17 cellular contexts compared by ENCODE assay signal in the genomic region with DNA sequence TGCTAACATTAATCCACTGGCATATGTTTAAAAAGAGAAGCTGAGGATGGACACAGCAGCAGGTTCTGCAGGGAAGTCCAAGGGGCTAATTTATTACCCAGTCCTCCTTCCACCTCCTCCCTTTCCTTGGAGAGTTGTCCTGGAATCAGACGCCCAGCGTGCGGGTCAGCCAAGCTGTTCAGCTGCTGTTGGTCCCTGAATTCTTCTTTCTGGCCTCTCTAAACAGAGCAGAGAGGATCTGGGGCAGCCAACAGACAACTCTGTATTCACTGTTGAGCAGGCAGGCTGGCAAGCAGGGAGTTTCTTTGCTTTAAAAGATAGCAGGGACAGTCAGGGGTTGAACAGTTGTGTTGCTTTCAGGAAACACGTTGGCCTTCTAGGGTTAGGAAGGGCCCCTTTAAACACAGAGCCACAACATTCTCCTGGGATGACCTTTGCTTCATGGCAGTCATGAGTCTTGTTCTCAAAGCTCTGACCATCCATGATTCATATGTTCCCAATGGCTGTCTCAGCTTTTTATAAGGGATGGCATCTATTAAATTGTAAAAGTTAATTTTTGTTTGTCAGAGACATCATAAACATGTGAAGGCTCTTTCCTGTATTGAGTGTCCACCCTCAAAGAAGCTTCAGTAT.
DNase-seq lines count a peak whose midpoint lies in the region; ATAC-seq and TF ChIP-seq lines count a peak whose summit lies in the region.
"Had no signal": no experiment of that assay in that cellular context is flagged by ENCODE, and none has a peak within 500 bp of the region (broad histone marks: within the 10 kb centered on the region; RNA-seq: fewer than 3 reads in every experiment).

No MANE protein-coding gene starts in this region.

- H3K79me2 ChIP-seq in ACC112 (ENCODE audit: control insufficient read depth, insufficient read depth, low read length, unreplicated experiment): no peaks in the 10 kb centered on the region
- H3K79me2 ChIP-seq in PC-3 (ENCODE audit: low read length): no peaks in the 10 kb centered on the region

- no peak overlapping the region for H3K9ac ChIP-seq in PC-3 (ENCODE audit: low read length)

- POLR2A ChIA-PET in PC-3 (lab: Charles Lee; ENCODE audit: unreplicated experiment): no interaction called here

- no peaks in the 10 kb centered on the region for H4K20me1 ChIP-seq in PC-3 (ENCODE audit: low read length)

- no peaks in the 10 kb centered on the region for H3K9me3 ChIP-seq in PC-3 (ENCODE audit: low read length)
- H3K9me3 ChIP-seq: A549 had no signal

- no TSS peak for BruUV-seq in PC-3 (replicated peaks; lab: Mats Ljungman, UMichigan)

- peak; percentile 11 for DNase-seq in PC-3
- peak; percentile 25 for DNase-seq in fibroblast of the aortic adventitia (ENCODE audit: low read depth)
- DNase-seq in non-pigmented ciliary epithelial cell (ENCODE audit: low read depth): peak; percentile 13
- DNase-seq in cortex of kidney (lab: John Stamatoyannopoulos, UW): no peak
- DNase-seq in NCI-H1694 (lab: John Stamatoyannopoulos, UW): no peak
- DNase-seq: activated CD8-positive, alpha-beta memory T cell treated with anti-CD3 and anti-CD28 coated beads, Interleukin-2, amount 10 ng/mL, durations not matched to agents 7 days and 5 days; activated naive CD4-positive, alpha-beta T cell treated with anti-CD3 and anti-CD28 coated beads, Interleukin-2, amount 50 U/mL, for 16 hours; dermis blood vessel endothelial cell; NCI-H2029; NCI-H774; SIG-M5; stimulated activated CD8-positive, alpha-beta memory T cell treated with anti-CD3 and anti-CD28 coated beads, Interleukin-4, amount 100 ng/mL, for 48 hours had no signal

- H3K27ac ChIP-seq in ACC112 (ENCODE audit: low read depth, low read length) (no peak overlapping the region), PC-3 (ENCODE audit: low read length) (no peak overlapping the region)
- H3K27ac ChIP-seq: A549, foreskin keratinocyte had no signal

- 0 out of 2 replicates have a peak, but pooled peaks cover 3% of the 10 kb centered on the region for H3K27me3 ChIP-seq in ACC112 (ENCODE audit: insufficient read depth, low read length)
- H3K27me3 ChIP-seq in PC-3 (ENCODE audit: low read length): no peaks in the 10 kb centered on the region

- H2AFZ ChIP-seq in ACC112 (ENCODE audit: low read length, unreplicated experiment): peak overlapping the region; percentile 26
- H2AFZ ChIP-seq in PC-3 (ENCODE audit: low read length): no peak overlapping the region

- H3K36me3 ChIP-seq in ACC112 (ENCODE audit: insufficient read depth, low read length): no peaks in the 10 kb centered on the region
- H3K36me3 ChIP-seq in PC-3 (ENCODE audit: low read depth, low read length): no peaks in the 10 kb centered on the region

- no peak overlapping the region for H3K4me2 ChIP-seq in PC-3 (ENCODE audit: low read length)
- H3K4me2 ChIP-seq: A549 had no signal

- H3K4me3 ChIP-seq in ACC112 (ENCODE audit: low read depth, low read length) (no peak overlapping the region), PC-3 (ENCODE audit: low read length) (no peak overlapping the region), fibroblast of the aortic adventitia (ENCODE audit: low read depth, low read length) (no peak overlapping the region)
- H3K4me3 ChIP-seq: A549 had no signal

- no peaks in the 10 kb centered on the region for H3F3A ChIP-seq in PC-3 (ENCODE audit: low read length, unreplicated experiment)

- intact Hi-C loops in PC-3 (cut with micrococcal nuclease): loop anchor here (5.0 kb wide), 2 partner anchors 58 to 217 kb away; partner anchors contain the start of gene CREB5

- no peak for TF ChIP-seq CTCF in PC-3 (conservative IDR thresholded peaks at IDR 0.05; ENCODE audit: low read depth, low read length)
- no peak for TF ChIP-seq CTCF in fibroblast of the aortic adventitia (IDR thresholded peaks at IDR 0.05; ENCODE audit: insufficient read depth, low read length)

- CTCF ChIA-PET in PC-3 (lab: Charles Lee): no interaction called here

- H3K9me2 ChIP-seq in PC-3 (replicated peaks; ENCODE audit: low read length): no peaks in the 10 kb centered on the region

- ATAC-seq in PC-3 (no peak; the same call in 1 of the 2 replicates), HG02884 (IDR thresholded peaks at IDR 0.05; ENCODE audit: unreplicated experiment) (no peak), HG03354 (IDR thresholded peaks at IDR 0.05; ENCODE audit: poor library complexity, severe bottlenecking, unreplicated experiment) (no peak)
- ATAC-seq: A549; activated CD8-positive, alpha-beta memory T cell treated with anti-CD3 and anti-CD28 coated beads, Interleukin-2, amount 10 ng/mL, durations not matched to agents 7 days and 5 days; foreskin keratinocyte had no signal

- peaks cover 31% of the 10 kb centered on the region for H3K4me1 ChIP-seq in ACC112 (ENCODE audit: control insufficient read depth, insufficient read depth, low read length, unreplicated experiment)
- peaks cover 4% of the 10 kb centered on the region; the same call in 1 of the 2 replicates for H3K4me1 ChIP-seq in PC-3 (ENCODE audit: insufficient read depth, low read length)
- H3K4me1 ChIP-seq: A549 had no signal

Comparison
In these comparisons a context has a peak if more than half of its experiments do, and no peak if none do; other contexts are left out.
1. DNase-seq: peak in PC-3 (single experiment), fibroblast of the aortic adventitia (single experiment) and non-pigmented ciliary epithelial cell (single experiment); none in cortex of kidney (single experiment) and NCI-H1694 (single experiment).